In the genomic region with DNA sequence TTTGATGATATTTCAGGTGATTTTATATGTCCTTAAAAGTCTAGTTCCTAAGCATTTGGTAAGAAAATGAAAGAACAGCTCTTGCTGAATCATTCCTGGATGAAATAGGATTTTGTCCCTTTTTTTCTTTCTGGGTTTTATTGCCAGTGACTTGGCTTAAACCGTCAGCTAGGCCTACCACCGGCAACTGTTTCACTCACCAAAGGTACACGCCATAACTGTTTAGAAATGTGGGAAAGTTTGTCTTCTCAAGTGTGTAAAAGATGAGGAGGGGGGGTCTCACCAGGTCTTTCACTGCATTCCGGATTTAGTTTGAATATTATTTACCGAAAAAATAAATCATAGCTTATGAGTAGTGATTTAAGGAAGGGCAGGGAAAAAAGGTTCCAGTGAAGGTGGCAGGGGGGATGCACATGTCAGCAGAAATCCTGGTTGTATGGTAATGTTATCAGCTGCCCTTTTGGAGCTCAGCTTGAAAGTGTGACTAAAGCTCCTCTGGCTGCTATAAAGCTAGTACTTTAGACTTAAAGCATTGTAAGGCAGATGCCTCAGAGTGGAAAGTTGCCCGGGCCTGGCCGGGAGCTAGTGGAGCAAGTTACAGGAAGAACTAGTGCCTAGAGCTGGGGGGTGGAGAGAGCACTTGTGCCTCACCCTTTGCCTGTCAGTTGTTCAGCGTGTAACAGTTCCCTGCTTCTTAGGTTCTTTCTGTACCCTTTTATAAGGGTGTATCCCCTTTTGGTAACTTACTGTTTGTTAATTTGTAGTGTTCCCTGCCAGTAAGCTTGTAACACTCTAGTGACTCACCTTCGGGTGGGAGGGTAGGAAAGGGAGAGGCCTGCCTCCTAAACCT, we compare ENCODE assay signal across 8 cellular contexts. TPM values are rescaled to one million over a fixed set of nuclear protein-coding genes. Genes with fewer than 3 reads are reported as not detected.
A peak's percentile ranks its signal among the peaks of the same experiment; 100 is the strongest.
DNase-seq lines count a peak whose midpoint lies in the region; ATAC-seq and TF ChIP-seq lines count a peak whose summit lies in the region.

No MANE protein-coding gene starts in this region.

- H3K4me2 ChIP-seq in DND-41 (ENCODE audit: insufficient read depth, low read length) = peak overlapping the region; percentile 95

- H3K27ac ChIP-seq in DND-41 (ENCODE audit: low read length) (no peak overlapping the region), gastroesophageal sphincter (peak overlapping the region; percentile 83 to 97 (median 92)), vagina (peak overlapping the region; percentile 97)

- H3K9ac ChIP-seq in DND-41 (ENCODE audit: low read depth, low read length) = no peak overlapping the region

- TF ChIP-seq POLR2A in NB4 (IDR thresholded peaks at IDR 0.05; ENCODE audit: extremely low read depth, insufficient read length) (no peak), gastroesophageal sphincter (IDR thresholded peaks at IDR 0.05) (peak; percentile 21 to 61), vagina (IDR thresholded peaks at IDR 0.05) (peak in 1 of 2 donors; percentile 54)

- no peak overlapping the region for H2AFZ ChIP-seq in DND-41 (ENCODE audit: low read depth, low read length)

- H3K4me3 Mint-ChIP-seq in activated T-cell treated with anti-CD3 and anti-CD28 coated beads, Interleukin-2, amount 50 U/mL, for 72 hours = peak overlapping the region; percentile 95 to 96
- H3K4me3 Mint-ChIP-seq in osteocyte (ENCODE audit: unreplicated experiment) = peak overlapping the region; percentile 91

- peaks cover 3% of the 10 kb centered on the region; the same call in 1 of the 2 replicates for H3K36me3 ChIP-seq in DND-41 (ENCODE audit: insufficient read depth, low read length)
- H3K36me3 ChIP-seq in gastroesophageal sphincter = no peaks in the 10 kb centered on the region
- no peaks in the 10 kb centered on the region for H3K36me3 ChIP-seq in vagina

- peaks cover 36% of the 10 kb centered on the region for H3K4me1 ChIP-seq in DND-41 (ENCODE audit: insufficient read depth, low read length)
- H3K4me1 ChIP-seq in gastroesophageal sphincter = peaks cover 18 to 82% (median 48%) of the 10 kb centered on the region in 3 donors
- peaks cover 74% of the 10 kb centered on the region for H3K4me1 ChIP-seq in vagina

- peak overlapping the region; percentile 96 for H3K27ac Mint-ChIP-seq in activated T-cell treated with anti-CD3 and anti-CD28 coated beads, Interleukin-2, amount 50 U/mL, for 72 hours
- H3K27ac Mint-ChIP-seq in osteocyte (ENCODE audit: unreplicated experiment) = peak overlapping the region; percentile 94

- intact Hi-C loops in vagina (cut with DNase I) = loop anchor here (10.0 kb wide), 1 partner anchor 211 kb away; no protein-coding TSS in a partner anchor

- peaks cover 6% of the 10 kb centered on the region in 2 donors for H3K36me3 Mint-ChIP-seq in activated T-cell treated with anti-CD3 and anti-CD28 coated beads, Interleukin-2, amount 50 U/mL, for 72 hours (ENCODE audit: insufficient read depth in 2 of 2)
- H3K36me3 Mint-ChIP-seq in osteocyte (ENCODE audit: unreplicated experiment) = no peaks in the 10 kb centered on the region

- no peaks in the 10 kb centered on the region for H3K27me3 Mint-ChIP-seq in activated T-cell treated with anti-CD3 and anti-CD28 coated beads, Interleukin-2, amount 50 U/mL, for 72 hours (ENCODE audit: low read depth)
- no peaks in the 10 kb centered on the region for H3K27me3 Mint-ChIP-seq in osteocyte (ENCODE audit: unreplicated experiment)

- ATAC-seq in DND-41 (ENCODE audit: insufficient read depth, low read depth) = no peak
- ATAC-seq in activated T-cell treated with anti-CD3 and anti-CD28 coated beads, Interleukin-2, amount 50 U/mL, for 72 hours (replicated peaks in 1 of 2) = no peak
- peak; percentile 59 for ATAC-seq in gastroesophageal sphincter
- ATAC-seq in HG03175 (IDR thresholded peaks at IDR 0.05; ENCODE audit: unreplicated experiment) = no peak

- peaks cover 0 to 1% of the 10 kb centered on the region in 2 donors for H3K9me3 Mint-ChIP-seq in activated T-cell treated with anti-CD3 and anti-CD28 coated beads, Interleukin-2, amount 50 U/mL, for 72 hours
- H3K9me3 Mint-ChIP-seq in osteocyte (ENCODE audit: unreplicated experiment) = no peaks in the 10 kb centered on the region

- H3K79me2 ChIP-seq in DND-41 (ENCODE audit: insufficient read depth, low read length) = peaks cover 73% of the 10 kb centered on the region

- TF ChIP-seq EP300 in gastroesophageal sphincter (IDR thresholded peaks at IDR 0.05) = no peak

- H3K27me3 ChIP-seq in DND-41 (ENCODE audit: insufficient read depth, low read length, poor library complexity) (no peaks in the 10 kb centered on the region), gastroesophageal sphincter (no peaks in the 10 kb centered on the region), vagina (no peaks in the 10 kb centered on the region)

- H3K4me3 ChIP-seq in DND-41 (ENCODE audit: low read depth in 1 of 2, low read length in 2 of 2) (peak overlapping the region in 1 of 2 experiments; percentile 4; a peak in 1 of 4 replicates), NB4 (ENCODE audit: low read depth, low read length) (peak overlapping the region; percentile 78), gastroesophageal sphincter (peak overlapping the region; percentile 3 to 100), vagina (peak overlapping the region; percentile 92 to 98)

- peaks cover 61% of the 10 kb centered on the region for H4K20me1 ChIP-seq in DND-41 (ENCODE audit: insufficient read depth, low read length)

- peaks cover 77% of the 10 kb centered on the region for H3K4me1 Mint-ChIP-seq in activated T-cell treated with anti-CD3 and anti-CD28 coated beads, Interleukin-2, amount 50 U/mL, for 72 hours (ENCODE audit: low read depth)
- H3K4me1 Mint-ChIP-seq in osteocyte (ENCODE audit: unreplicated experiment) = peaks cover 66% of the 10 kb centered on the region

- DNase-seq in DND-41 (peak; percentile 24), NB4 (ENCODE audit: low read depth) (peak; percentile 24), osteocyte (ENCODE audit: extremely low spot score, unreplicated experiment) (no peak), vagina (ENCODE audit: extremely low spot score in 2 of 2) (peak in 1 of 2 donors; percentile 97), T-helper 9 cell (no peak)
- peak; percentile 44 to 49 for DNase-seq in activated T-cell treated with anti-CD3 and anti-CD28 coated beads, Interleukin-2, amount 50 U/mL, for 72 hours

- WGBS in gastroesophageal sphincter (ENCODE audit: low coverage in 1 of 2), 2 donors = 8 to 19% methylated on average over 5 to 8 of the region's 9 CpGs

- H3K9me3 ChIP-seq in DND-41 (ENCODE audit: insufficient read depth, low read length, severe bottlenecking) (no peaks in the 10 kb centered on the region), gastroesophageal sphincter (no peaks in the 10 kb centered on the region), vagina (no peaks in the 10 kb centered on the region)

- TF ChIP-seq CTCF in DND-41 (IDR thresholded peaks at IDR 0.05; ENCODE audit: borderline replicate concordance, extremely low read depth, low read length, poor library complexity, severe bottlenecking) (no peak), NB4 (IDR thresholded peaks at IDR 0.05; ENCODE audit: low read depth, low read length) (no peak), gastroesophageal sphincter (IDR thresholded peaks at IDR 0.05) (no peak), osteocyte (IDR thresholded peaks at IDR 0.05) (no peak), vagina (IDR thresholded peaks at IDR 0.05) (no peak)

RNA-seq across cellular contexts. Expression of gene ATP1A1, which starts 3.1 kb away (rescaled TPM):
- 100 to 1,000 TPM; 177 to 206 TPM for total RNA-seq in activated T-cell treated with anti-CD3 and anti-CD28 coated beads, Interleukin-2, amount 50 U/mL, for 72 hours
- 100 to 1,000 TPM in 3 of 4 donors, 10 to 100 TPM in 1; 90.9 to 208 (median 174) TPM for total RNA-seq in gastroesophageal sphincter
- total RNA-seq in osteocyte = 213 TPM in 2 replicates
- total RNA-seq in vagina = 358 TPM

Comparison
In these comparisons a context has a peak if more than half of its experiments do, and no peak if none do; other contexts are left out.
1. DNase-seq: peak in DND-41 (single experiment), NB4 (single experiment) and activated T-cell treated with anti-CD3 and anti-CD28 coated beads, Interleukin-2, amount 50 U/mL, for 72 hours (2 of 2); none in osteocyte (single experiment) and T-helper 9 cell (single experiment).